Comparison of ENCODE assay signal across 8 cellular contexts in genomic region chr11:121534131-121535093, GRCh38.
A peak's percentile ranks its signal among the peaks of the same experiment; 100 is the strongest.
DNase-seq lines count a peak whose midpoint lies in the region; ATAC-seq, FAIRE-seq and TF ChIP-seq lines count a peak whose summit lies in the region.

No MANE protein-coding gene starts in this region.

- H3K9me3 ChIP-seq in kidney (ENCODE audit: control insufficient read depth in 1 of 2, low read length in 2 of 2): peaks cover 3 to 8% of the 10 kb centered on the region in 2 donors

- no peaks in the 10 kb centered on the region for H3K36me3 ChIP-seq in BJ (ENCODE audit: control insufficient read depth, insufficient read depth, low read length)
- H3K36me3 ChIP-seq in kidney (ENCODE audit: control insufficient read depth in 1 of 2, insufficient read depth in 2 of 2, low read length in 2 of 2): no peaks in the 10 kb centered on the region

- CTCF ChIA-PET in BJ (lab: Yijun Ruan, JAX): interaction anchor here (0.5 to 4.1 kb wide), 17 partner anchors 9 to 971 kb away, joined by 3 to 22 read pairs (median 4); partner anchors contain the start of gene SORL1

- H3K27ac ChIP-seq in kidney (ENCODE audit: low read depth in 2 of 2, low read length in 2 of 2): no peak overlapping the region

- H3K27me3 ChIP-seq in BJ (ENCODE audit: control insufficient read depth, insufficient read depth, low read length): no peaks in the 10 kb centered on the region

- TF ChIP-seq CTCF in BJ (IDR thresholded peaks at IDR 0.05; ENCODE audit: insufficient read depth, low read depth, low read length) (peak; percentile 68), kidney (IDR thresholded peaks at IDR 0.05; ENCODE audit: borderline replicate concordance, extremely low read depth, insufficient read depth) (peak; percentile 41)

- H3K4me3 ChIP-seq in BJ (ENCODE audit: low read depth, low read length) (no peak overlapping the region), kidney (ENCODE audit: low read length in 2 of 2) (no peak overlapping the region)

- ATAC-seq in GM21367 (IDR thresholded peaks at IDR 0.05; ENCODE audit: unreplicated experiment): no peak

- POLR2A ChIA-PET in BJ (lab: Charles Lee): no interaction called here

- intact Hi-C loops in kidney (cut with DNase I): no loop called here

- no peak for FAIRE-seq in kidney (lab: Jason Lieb, UNC)

- H3K4me1 ChIP-seq in kidney (ENCODE audit: control insufficient read depth in 1 of 2, insufficient read depth in 1 of 2, low read depth in 1 of 2, low read length in 2 of 2): no peaks in the 10 kb centered on the region

- no peak for DNase-seq in BJ (ENCODE audit: low read depth)
- DNase-seq in NCI-H1092 treated with DMSO at 0.1 percent for 48 hours (lab: John Stamatoyannopoulos, UW): peak; percentile 85
- DNase-seq in astrocyte of the hippocampus (ENCODE audit: low read depth, low spot score): peak; percentile 55
- no peak for DNase-seq in kidney
- no peak for DNase-seq in NCI-H1105 treated with DMSO at 0.1 percent for 48 hours (lab: John Stamatoyannopoulos, UW)
- DNase-seq in NCI-H510A (lab: John Stamatoyannopoulos, UW): no peak
- DNase-seq in ecto neural progenitor cell (ENCODE audit: low spot score): no peak

- no peak overlapping the region for H3K9ac ChIP-seq in kidney (ENCODE audit: low read length in 2 of 2)

Comparison
In these comparisons a context has a peak if more than half of its experiments do, and no peak if none do; other contexts are left out.
1. DNase-seq: peak in NCI-H1092 treated with DMSO at 0.1 percent for 48 hours (single experiment) and astrocyte of the hippocampus (single experiment); none in BJ (single experiment), kidney (single experiment), NCI-H1105 treated with DMSO at 0.1 percent for 48 hours (single experiment), NCI-H510A (single experiment) and ecto neural progenitor cell (single experiment).